ENCODE assay signal across 11 cellular contexts in the genomic region with DNA sequence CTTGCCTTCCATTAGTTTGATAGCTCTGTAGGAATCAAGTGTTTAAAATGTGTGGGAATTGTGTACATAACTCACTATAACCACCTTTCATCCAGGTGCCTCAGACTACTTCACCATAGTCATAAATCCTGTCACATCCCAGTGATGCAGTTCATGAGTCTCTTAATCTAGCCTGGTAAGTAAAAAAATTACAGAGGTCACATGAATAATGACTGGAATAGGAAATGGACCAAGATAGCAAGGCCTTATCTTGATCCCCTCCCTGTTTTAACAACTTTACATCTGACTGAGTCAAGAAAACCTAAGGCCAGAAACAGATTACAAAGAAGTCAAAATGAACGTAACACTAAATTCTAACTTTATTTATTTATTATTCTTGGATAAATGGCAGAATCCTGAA. TPM values are rescaled to one million over a fixed set of nuclear protein-coding genes. Genes with fewer than 3 reads are reported as not detected.
DNase-seq lines count a peak whose midpoint lies in the region; ATAC-seq and TF ChIP-seq lines count a peak whose summit lies in the region.
"Had no signal": no experiment of that assay in that cellular context is flagged by ENCODE, and none has a peak within 500 bp of the region (broad histone marks: within the 10 kb centered on the region; RNA-seq: fewer than 3 reads in every experiment).

No MANE protein-coding gene starts in this region.

- no peak for DNase-seq in activated naive CD4-positive, alpha-beta T cell treated with Interleukin-2 at 50 U/mL for 16 hours
- DNase-seq in left colon (no peak), AG08395 (ENCODE audit: low spot score) (no peak), NCI-H1048 (lab: John Stamatoyannopoulos, UW) (no peak), omental fat pad (ENCODE audit: low spot score) (no peak)
- DNase-seq: NCI-H2029 treated with DMSO at 0.1 percent for 48 hours, right cardiac atrium had no signal

- TF ChIP-seq CTCF in VCaP (conservative IDR thresholded peaks at IDR 0.05), result no peak
- no peak for TF ChIP-seq CTCF in omental fat pad (IDR thresholded peaks at IDR 0.05)

- peak overlapping the region; percentile 85 for H3K27ac ChIP-seq in VCaP
- H3K27ac ChIP-seq: vagina had no signal

- no peaks in the 10 kb centered on the region for H3K9me3 Mint-ChIP-seq in activated naive CD4-positive, alpha-beta T cell treated with anti-CD3 and anti-CD28 coated beads, Interleukin-2, amount 50 U/mL, for 24 hours

- intact Hi-C loops in left colon (cut with DNase I, micrococcal nuclease), result no loop called here

- H3K4me1 Mint-ChIP-seq in activated naive CD4-positive, alpha-beta T cell treated with anti-CD3 and anti-CD28 coated beads, Interleukin-2, amount 50 U/mL, for 24 hours, result peaks cover 32% of the 10 kb centered on the region

- peak overlapping the region; percentile 92 for H3K4me3 Mint-ChIP-seq in activated naive CD4-positive, alpha-beta T cell treated with anti-CD3 and anti-CD28 coated beads, Interleukin-2, amount 50 U/mL, for 24 hours

- H3K27ac Mint-ChIP-seq in activated naive CD4-positive, alpha-beta T cell treated with anti-CD3 and anti-CD28 coated beads, Interleukin-2, amount 50 U/mL, for 24 hours, result peak overlapping the region; percentile 98

- H3K27me3 Mint-ChIP-seq in activated naive CD4-positive, alpha-beta T cell treated with anti-CD3 and anti-CD28 coated beads, Interleukin-2, amount 50 U/mL, for 24 hours, result no peaks in the 10 kb centered on the region

- ATAC-seq in left colon (peak; percentile 55), GM21723 (IDR thresholded peaks at IDR 0.05; ENCODE audit: unreplicated experiment) (no peak), omental fat pad (ENCODE audit: low FRiP score) (no peak)
- ATAC-seq: right cardiac atrium had no signal

- H3K36me3 Mint-ChIP-seq in activated naive CD4-positive, alpha-beta T cell treated with anti-CD3 and anti-CD28 coated beads, Interleukin-2, amount 50 U/mL, for 24 hours, result peaks cover 18% of the 10 kb centered on the region

RNA-seq across cellular contexts. Expression of a gene that starts 1.5 kb away (rescaled TPM):
- 10 to 100 TPM; 67.0 to 69.3 TPM for total RNA-seq in left colon
- 10 to 100 TPM; 39.7 to 56.4 (median 53.1) TPM for total RNA-seq in omental fat pad

RNA-seq across cellular contexts. Expression of a gene that starts 52.2 kb away (rescaled TPM):
- total RNA-seq in left colon (10 to 100 TPM; 13.3 to 16.7 TPM), omental fat pad (10 to 100 TPM; 10.9 to 24.6 (median 15.4) TPM)
